1 cellular context compared by ENCODE assay signal in the genomic region with DNA sequence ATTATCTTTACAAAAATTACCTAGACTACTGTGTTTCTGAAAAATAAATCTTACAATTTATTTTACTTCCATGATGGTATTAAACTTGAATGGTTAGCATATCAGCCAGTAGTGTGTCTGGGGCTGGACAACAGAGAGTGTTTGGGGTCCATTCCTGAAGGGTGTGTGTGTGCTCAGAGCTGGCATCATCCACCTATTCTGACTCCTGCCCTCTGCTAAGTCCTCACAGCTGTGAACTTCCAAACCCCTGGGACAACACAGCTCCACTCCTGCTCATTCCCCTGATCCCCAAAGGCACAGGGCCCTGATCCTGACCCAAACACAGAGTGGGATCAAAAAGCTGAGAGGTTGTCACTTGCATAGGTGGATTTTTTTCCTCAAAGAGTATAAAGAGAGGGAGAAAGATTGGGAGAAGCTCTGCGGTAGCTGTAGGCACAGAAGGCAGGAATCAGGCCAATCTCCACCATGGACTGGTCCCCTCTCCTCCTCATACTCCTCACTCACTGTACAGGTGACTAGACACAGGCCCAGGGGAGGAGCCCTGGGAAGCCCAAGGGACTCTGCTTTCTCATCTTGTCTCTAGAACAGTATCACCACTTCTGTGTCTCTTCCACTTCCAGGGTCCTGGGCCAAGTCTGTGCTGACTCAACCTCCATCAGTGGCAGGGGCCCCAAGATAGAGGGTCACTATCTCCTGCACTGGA.
TF ChIP-seq lines count a peak whose summit lies in the region.

No MANE protein-coding gene starts in this region.

TF ChIP-seq in IMR-90, 13 proteins besides CTCF, POLR2A, EP300 and RAD21:
- TF ChIP-seq, protein P1, sequence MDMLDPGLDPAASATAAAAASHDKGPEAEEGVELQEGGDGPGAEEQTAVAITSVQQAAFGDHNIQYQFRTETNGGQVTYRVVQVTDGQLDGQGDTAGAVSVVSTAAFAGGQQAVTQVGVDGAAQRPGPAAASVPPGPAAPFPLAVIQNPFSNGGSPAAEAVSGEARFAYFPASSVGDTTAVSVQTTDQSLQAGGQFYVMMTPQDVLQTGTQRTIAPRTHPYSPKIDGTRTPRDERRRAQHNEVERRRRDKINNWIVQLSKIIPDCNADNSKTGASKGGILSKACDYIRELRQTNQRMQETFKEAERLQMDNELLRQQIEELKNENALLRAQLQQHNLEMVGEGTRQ (IDR thresholded peaks at IDR 0.05; ENCODE audit: low read depth, low read length), result no peak
- TF ChIP-seq CEBPB (IDR thresholded peaks at IDR 0.05; ENCODE audit: low read depth, low read length) (no peak), NFE2L2 (IDR thresholded peaks at IDR 0.05; ENCODE audit: low read depth, low read length) (no peak), BHLHE40 (IDR thresholded peaks at IDR 0.05; ENCODE audit: low read depth, low read length) (no peak), CHD1 (IDR thresholded peaks at IDR 0.05; ENCODE audit: low read depth, low read length) (no peak), MAFK (IDR thresholded peaks at IDR 0.05; ENCODE audit: low read depth, low read length) (no peak), SMC3 (IDR thresholded peaks at IDR 0.05; ENCODE audit: low read depth, low read length) (no peak), MXI1 (IDR thresholded peaks at IDR 0.05; ENCODE audit: borderline replicate concordance, low read depth, low read length) (no peak), RFX5 (IDR thresholded peaks at IDR 0.05; ENCODE audit: low read depth, low read length) (no peak), FOS (IDR thresholded peaks at IDR 0.05; ENCODE audit: low read depth, low read length) (no peak)
